In the genomic region with DNA sequence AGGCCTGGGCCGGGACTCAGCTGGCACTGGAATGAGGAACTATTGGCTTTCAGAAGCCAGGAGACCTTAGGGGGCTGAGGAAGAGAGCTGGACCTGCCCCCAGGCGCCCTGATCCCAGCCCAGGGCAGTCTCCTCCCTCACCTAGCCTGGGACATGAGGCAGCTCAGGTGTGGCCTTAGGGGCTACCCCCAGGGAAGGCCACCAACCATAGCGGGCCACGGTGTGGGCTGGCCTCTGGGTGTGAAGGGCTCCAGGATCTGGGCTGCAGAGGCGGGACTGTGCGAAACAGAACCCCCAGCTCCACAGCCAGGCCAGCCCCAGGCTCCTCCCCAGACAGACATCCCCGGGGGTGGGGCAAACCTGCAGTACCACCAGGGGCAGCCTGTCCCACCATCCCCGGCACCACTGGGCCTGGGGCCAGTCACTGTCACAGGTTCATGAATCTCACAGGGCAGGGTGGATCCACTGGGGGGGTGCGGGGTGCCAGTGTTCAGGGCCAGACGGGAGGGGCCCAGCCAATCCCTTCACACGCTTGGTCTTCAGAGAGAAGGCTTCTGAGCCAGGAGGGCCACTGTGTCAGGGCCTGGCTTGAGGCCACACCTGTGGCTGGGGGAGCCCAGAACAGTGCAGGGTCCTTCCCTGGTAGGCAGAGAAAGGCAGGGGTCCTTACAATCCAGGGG, we compare ENCODE assay signal across 6 cellular contexts. TPM values are rescaled to one million over a fixed set of nuclear protein-coding genes. Genes with fewer than 3 reads are reported as not detected.
DNase-seq lines count a peak whose midpoint lies in the region; ATAC-seq and TF ChIP-seq lines count a peak whose summit lies in the region.

No MANE protein-coding gene starts in this region.

- TF ChIP-seq CTCF in right atrium auricular region (IDR thresholded peaks at IDR 0.05) (peak in 1 of 2 donors; percentile 19), uterus (IDR thresholded peaks at IDR 0.05) (peak in 1 of 4 experiments; percentile 12)

- ATAC-seq in GM18858 (IDR thresholded peaks at IDR 0.05; ENCODE audit: unreplicated experiment): no peak

- H3K27ac ChIP-seq in right atrium auricular region (peak overlapping the region; percentile 91 to 93), uterus (peak overlapping the region; percentile 88 to 94)

- H3K9me3 ChIP-seq in NT2/D1 (ENCODE audit: insufficient read depth, low read length) (no peaks in the 10 kb centered on the region), right atrium auricular region (no peaks in the 10 kb centered on the region), uterus (no peaks in the 10 kb centered on the region)

- peak overlapping the region; percentile 56 for H3K9ac ChIP-seq in NT2/D1 (ENCODE audit: insufficient read length, low read depth)

- peak in 1 of 2 donors; percentile 16 for TF ChIP-seq POLR2A in uterus (IDR thresholded peaks at IDR 0.05)

- no peak overlapping the region for H3K4me3 ChIP-seq in NT2/D1 (ENCODE audit: insufficient read length, low read depth)
- peak overlapping the region in 1 of 2 donors; percentile 13 for H3K4me3 ChIP-seq in right atrium auricular region
- no peak overlapping the region for H3K4me3 ChIP-seq in uterus

- H3K36me3 ChIP-seq in NT2/D1 (ENCODE audit: insufficient read depth, insufficient read length, low read length) (peaks cover 17% of the 10 kb centered on the region), right atrium auricular region (no peaks in the 10 kb centered on the region), uterus (no peaks in the 10 kb centered on the region)

- H3K27me3 ChIP-seq in NT2/D1 (ENCODE audit: insufficient read depth, insufficient read length) (no peaks in the 10 kb centered on the region), right atrium auricular region (no peaks in the 10 kb centered on the region), uterus (no peaks in the 10 kb centered on the region)

- intact Hi-C loops in uterus (cut with DNase I; ENCODE audit: low total_unique reads): no loop called here

- peak; percentile 43 for DNase-seq in A172 (ENCODE audit: low spot score)
- no peak for DNase-seq in NT2/D1 (ENCODE audit: low read depth, low spot score)
- DNase-seq in right atrium auricular region (ENCODE audit: low spot score): no peak
- DNase-seq in uterus: peak; percentile 55 to 60
- DNase-seq in NCI-H2081 (lab: John Stamatoyannopoulos, UW): no peak

- H3K4me1 ChIP-seq in NT2/D1 (ENCODE audit: insufficient read depth, insufficient read length) (peaks cover 35% of the 10 kb centered on the region), right atrium auricular region (peaks cover 0 to 92% of the 10 kb centered on the region in 2 donors), uterus (peaks cover 27 to 71% of the 10 kb centered on the region in 2 donors)

RNA-seq across cellular contexts. Expression of a gene that starts 3.5 kb away (rescaled TPM):
- total RNA-seq in A172 (2014; rRNA removed; shearing (Covaris generic)): 64.9 and 65.0 TPM in 2 replicates
- total RNA-seq in right atrium auricular region: 10 to 100 TPM; 60.3 to 92.8 TPM
- total RNA-seq in uterus: 100 to 1,000 TPM in 2 of 4 donors, 10 to 100 TPM in 2; 44.7 to 208 (median 126) TPM

RNA-seq across cellular contexts. Expression of a gene that starts 22.8 kb away (rescaled TPM):
- 1.2 and 2.9 TPM in 2 replicates for total RNA-seq in A172 (2014; rRNA removed; shearing (Covaris generic))
- total RNA-seq in right atrium auricular region: 1 to 10 TPM in 1 of 2 donors, under 1 TPM in 1; 0.85 to 1.0 TPM
- total RNA-seq in uterus: 10 to 100 TPM in 1 of 4 donors, 1 to 10 TPM in 3; 2.9 to 15.5 (median 8.0) TPM

RNA-seq across cellular contexts. Expression of a gene that starts 33.8 kb away (rescaled TPM):
- 13.4 and 15.4 TPM in 2 replicates for total RNA-seq in A172 (2014; rRNA removed; shearing (Covaris generic))
- 1 to 10 TPM; 3.7 to 4.0 TPM for total RNA-seq in right atrium auricular region
- total RNA-seq in uterus: 10 to 100 TPM in 3 of 4 donors, 1 to 10 TPM in 1; 7.9 to 39.5 (median 22.4) TPM

RNA-seq across cellular contexts. Expression of a gene that starts 39.1 kb away (rescaled TPM):
- total RNA-seq in A172 (2014; rRNA removed; shearing (Covaris generic)): 28.0 and 36.6 TPM in 2 replicates
- total RNA-seq in right atrium auricular region (10 to 100 TPM; 45.2 to 54.8 TPM), uterus (10 to 100 TPM; 42.4 to 73.1 (median 47.2) TPM)

RNA-seq across cellular contexts. Expression of a gene that starts 42.5 kb away (rescaled TPM):
- 31.4 and 32.2 TPM in 2 replicates for total RNA-seq in A172 (2014; rRNA removed; shearing (Covaris generic))
- total RNA-seq in right atrium auricular region (10 to 100 TPM in 1 of 2 donors, 1 to 10 TPM in 1; 5.0 to 13.0 TPM), uterus (10 to 100 TPM; 10.3 to 41.4 (median 28.3) TPM)

Comparison
In these comparisons a context has a peak if more than half of its experiments do, and no peak if none do; other contexts are left out.
1. DNase-seq: peak in A172 (single experiment) and uterus (2 of 2); none in NT2/D1 (single experiment), right atrium auricular region (single experiment) and NCI-H2081 (0 of 2).